In genomic region chr1:161047436-161048420, GRCh38 we compare ENCODE assay signal across 15 cellular contexts. TPM values are rescaled to one million over a fixed set of nuclear protein-coding genes. Genes with fewer than 3 reads are reported as not detected.
DNase-seq lines count a peak whose midpoint lies in the region; ATAC-seq, FAIRE-seq and TF ChIP-seq lines count a peak whose summit lies in the region.
"Had no signal": no experiment of that assay in that cellular context is flagged by ENCODE, and none has a peak within 500 bp of the region (broad histone marks: within the 10 kb centered on the region; RNA-seq: fewer than 3 reads in every experiment).

No MANE protein-coding gene starts in this region.

- CTCF ChIA-PET in GM12878 (lab: Yijun Ruan, JAX) = interaction anchor here (1.0 to 11.1 kb wide), 13 partner anchors 7 to 118 kb away, joined by 3 to 181 read pairs (median 7); partner anchors contain the start of genes ARHGAP30, F11R, KLHDC9 and PPOX

- no TSS peak for BruUV-seq in GM12878 (replicated peaks; lab: Mats Ljungman, UMichigan)

- H3K9ac ChIP-seq in KMS-11 (no peak overlapping the region), GM12878 (ENCODE audit: control insufficient read depth, insufficient read depth, low read length) (no peak overlapping the region), neural progenitor cell (no peak overlapping the region)

- H3K27ac Mint-ChIP-seq in neural progenitor cell = no peak overlapping the region

- H3K4me3 ChIP-seq in KMS-11 (IDR thresholded peaks at IDR 0.05; ENCODE audit: insufficient read depth, low read depth, low read length) (no peak overlapping the region), GM12878 (no peak overlapping the region), neural progenitor cell (no peak overlapping the region)

- in situ Hi-C loops in GM12878 (cut with MboI) = no loop called here

- TF ChIP-seq CTCF in KMS-11 (conservative IDR thresholded peaks at IDR 0.05; ENCODE audit: low read depth, low read length) = no peak
- no peak for TF ChIP-seq CTCF in GM12878 (IDR thresholded peaks at IDR 0.05 in 2 of 3, conservative IDR thresholded peaks at IDR 0.05 in 1 of 3; ENCODE audit: control insufficient read depth in 2 of 3, extremely low read depth in 1 of 3, insufficient read depth in 1 of 3, low read depth in 3 of 3, low read length in 3 of 3)
- TF ChIP-seq CTCF in neural progenitor cell (IDR thresholded peaks at IDR 0.05) = no peak

- peaks cover 11% of the 10 kb centered on the region for H3K4me1 Mint-ChIP-seq in neural progenitor cell

- RAD21 ChIA-PET in GM12878 (lab: Charles Lee; ENCODE audit: unreplicated experiment) = interaction anchor here (0.6 to 4.8 kb wide), 9 partner anchors 9 to 84 kb away, joined by 3 to 107 read pairs (median 4); partner anchors contain the start of genes ARHGAP30, DEDD, F11R and KLHDC9

- peaks cover 16% of the 10 kb centered on the region; the same call in 1 of the 2 replicates for H3K36me3 ChIP-seq in KMS-11 (ENCODE audit: insufficient read depth)
- peaks cover 20 to 22% of the 10 kb centered on the region in 2 experiments for H3K36me3 ChIP-seq in GM12878 (ENCODE audit: control insufficient read depth in 2 of 2, insufficient read depth in 2 of 2, low read length in 1 of 2)
- no peaks in the 10 kb centered on the region for H3K36me3 ChIP-seq in neural progenitor cell

- DNase-seq in D341Med (ENCODE audit: low spot score) = peak; percentile 15
- no peak for DNase-seq in GM12878 (ENCODE audit: low read depth, low spot score)
- DNase-seq in neural progenitor cell (ENCODE audit: low spot score) = no peak
- DNase-seq in amygdala (lab: John Stamatoyannopoulos, UW) = no peak
- DNase-seq in NCI-H128 (lab: John Stamatoyannopoulos, UW; ENCODE audit: unreplicated experiment) = no peak
- DNase-seq in SW 1271 (lab: John Stamatoyannopoulos, UW) = no peak
- DNase-seq: DMS153; NCI-H146; NCI-H82; stimulated activated CD4-positive, alpha-beta T cell treated with anti-CD3 and anti-CD28 coated beads, Interleukin-4, amount 100 ng/mL, for 24 hours had no signal

- TF ChIP-seq EP300 in GM12878 (IDR thresholded peaks at IDR 0.05; ENCODE audit: borderline replicate concordance in 1 of 2, control insufficient read depth in 1 of 2, low read depth in 2 of 2, low read length in 2 of 2) = no peak

- H3K27ac ChIP-seq in KMS-11 (peak overlapping the region; percentile 74), GM12878 (ENCODE audit: control insufficient read depth, insufficient read depth) (peak overlapping the region; percentile 100), neural progenitor cell (no peak overlapping the region)

- peaks cover 28% of the 10 kb centered on the region for H3K4me1 ChIP-seq in KMS-11 (ENCODE audit: low read depth, poor library complexity, severe bottlenecking)
- H3K4me1 ChIP-seq in GM12878 (ENCODE audit: control insufficient read depth, insufficient read depth, low read length) = peaks cover 15% of the 10 kb centered on the region
- H3K4me1 ChIP-seq in neural progenitor cell = peaks cover 12% of the 10 kb centered on the region

- intact Hi-C loops in GM12878 (cut with micrococcal nuclease; ENCODE audit: unreplicated experiment) = loop anchor here (5.0 kb wide), 1 partner anchor 70 kb away; the partner anchor contains the start of genes NIT1 and PFDN2

- 93% methylated on average over 18 of the region's 18 CpGs for whole genome bisulfite sequencing in GM12878 (ENCODE audit: insufficient coverage, insufficient replicate concordance, low lambda C conversion rate, missing lambda C conversion rate)

- TF ChIP-seq RAD21 in GM12878 (IDR thresholded peaks at IDR 0.05; ENCODE audit: insufficient read depth, low read depth, low read length) = no peak

- TF ChIP-seq POLR2A in GM12878 (IDR thresholded peaks at IDR 0.05; ENCODE audit: low read depth, low read length) = no peak

- H3K9me3 Mint-ChIP-seq in neural progenitor cell = peaks cover 35% of the 10 kb centered on the region

- H3K79me2 ChIP-seq in KMS-11 (ENCODE audit: insufficient read depth, low read depth) = peaks cover 25% of the 10 kb centered on the region
- peaks cover 21% of the 10 kb centered on the region for H3K79me2 ChIP-seq in GM12878 (ENCODE audit: control insufficient read depth, insufficient read depth, low read length)
- peaks cover 25% of the 10 kb centered on the region for H3K79me2 ChIP-seq in neural progenitor cell (ENCODE audit: low read depth)

- H2AFZ ChIP-seq in KMS-11 (ENCODE audit: low read depth) = no peak overlapping the region
- H2AFZ ChIP-seq in GM12878 (ENCODE audit: control insufficient read depth, low read depth, low read length) = no peak overlapping the region
- no peak overlapping the region for H2AFZ ChIP-seq in neural progenitor cell (replicated peaks)

- no peak overlapping the region; the same call in 1 of the 2 replicates for H3K4me2 ChIP-seq in KMS-11
- H3K4me2 ChIP-seq in GM12878 (ENCODE audit: control insufficient read depth, insufficient read depth) = peak overlapping the region; percentile 91
- H3K4me2 ChIP-seq in neural progenitor cell = no peak overlapping the region

- H3K4me3 Mint-ChIP-seq in neural progenitor cell = peak overlapping the region; percentile 96

- SMC1A ChIA-PET in GM12878 (lab: Charles Lee; ENCODE audit: uncharacterized antibody, unreplicated experiment) = interaction anchor here (0.8 to 7.5 kb wide), 12 partner anchors 8 to 154 kb away, joined by 3 to 134 read pairs (median 10); partner anchors contain the start of genes ARHGAP30, DEDD, F11R and KLHDC9

- H3F3A ChIP-seq in neural progenitor cell (ENCODE audit: low read depth) = peaks cover 14% of the 10 kb centered on the region

- H4K20me1 ChIP-seq in KMS-11 (ENCODE audit: insufficient read depth) (no peaks in the 10 kb centered on the region), GM12878 (ENCODE audit: control insufficient read depth, insufficient read depth) (no peaks in the 10 kb centered on the region), neural progenitor cell (ENCODE audit: low read depth) (peaks cover 11% of the 10 kb centered on the region)

- ATAC-seq in GM12878 = no peak
- no peak for ATAC-seq in HG03432 (IDR thresholded peaks at IDR 0.05; ENCODE audit: unreplicated experiment)
- ATAC-seq: SK-N-SH treated with all-trans-retinoic acid at 6 μM for 48 hours had no signal

- FAIRE-seq in GM12878 (lab: Jason Lieb, UNC) = no peak

- POLR2A ChIA-PET in GM12878 (lab: Charles Lee) = interaction anchor here (0.5 to 5.2 kb wide), 11 partner anchors 10 to 85 kb away, joined by 3 to 139 read pairs (median 14); partner anchors contain the start of genes ARHGAP30, DEDD, F11R and KLHDC9

- H3K36me3 Mint-ChIP-seq in neural progenitor cell = peaks cover 10% of the 10 kb centered on the region

- H3K27me3 ChIP-seq in KMS-11 (ENCODE audit: insufficient read depth, low read depth) (no peaks in the 10 kb centered on the region), GM12878 (replicated peaks in 1 of 2; ENCODE audit: control insufficient read depth in 2 of 2, insufficient read depth in 2 of 2, low read length in 1 of 2) (no peaks in the 10 kb centered on the region), neural progenitor cell (peaks cover 9% of the 10 kb centered on the region)

- peaks cover 6% of the 10 kb centered on the region for H3K27me3 Mint-ChIP-seq in neural progenitor cell (ENCODE audit: insufficient read depth, low read depth)

- H3K9me3 ChIP-seq in GM12878 (replicated peaks; ENCODE audit: control insufficient read depth, insufficient read depth, low read length) = no peaks in the 10 kb centered on the region
- no peaks in the 10 kb centered on the region for H3K9me3 ChIP-seq in neural progenitor cell (ENCODE audit: low read depth)

RNA-seq across cellular contexts. Expression of gene USF1, which starts 2.0 kb away (rescaled TPM):
- total RNA-seq in GM12878 (2013; cell fraction: nucleolus; rRNA removed) = 32.1 and 38.7 TPM in 2 replicates
- total RNA-seq in GM12878 (2014; rRNA removed) (90.2 and 92.1 TPM in 2 replicates), GM12878 (2014; rRNA removed; fragmentation: Illumina TruSeq; extraction: Trizol) (61.4 and 65.1 TPM in 2 replicates), GM12878 (2021) (60.3 and 65.8 TPM in 2 replicates), neural progenitor cell (ENCODE audit: low replicate concordance) (74.4 and 103 TPM in 2 replicates)
- 54.0 TPM for polyA plus RNA-seq in GM12878 (2011; ENCODE audit: low read depth)
- polyA plus RNA-seq in GM12878 (2011; rRNA removed) (33.8 and 46.0 TPM in 2 replicates), GM12878 (2014; fragmentation: Illumina TruSeq; extraction: Trizol) (50.5 and 60.9 TPM in 2 replicates), GM12878 (2014; fragmentation: Nextera tagmentation; extraction: Ambion mirVana) (10 to 100 TPM in 1 of 2 experiments, 1 to 10 TPM in 1; 9.4 to 26.3 TPM), GM12878 (2014; rRNA removed) (72.6 and 72.8 TPM in 2 replicates), GM12878 (2016; fragmentation: Nextera tagmentation; extraction: Ambion mirVana) (10 to 100 TPM; 11.5 to 23.1 TPM)
- 55.7 and 71.7 TPM in 2 replicates for polyA plus RNA-seq in GM12878 (2011; cell fraction: cytosol; rRNA removed)
- polyA plus RNA-seq in GM12878 (2011; cell fraction: nucleus; rRNA removed) = 153 and 160 TPM in 2 replicates
- 42.5 and 67.5 TPM in 2 replicates for polyA plus RNA-seq in GM12878 (2012)
- polyA minus RNA-seq in GM12878 (2011; rRNA and poly(A)+ RNA removed) = 149 and 171 TPM in 2 replicates
- polyA minus RNA-seq in GM12878 (2011; cell fraction: cytosol; rRNA and poly(A)+ RNA removed) = 31.5 and 32.7 TPM in 2 replicates
- polyA minus RNA-seq in GM12878 (2011; cell fraction: nucleus; rRNA and poly(A)+ RNA removed) = 24.2 and 34.1 TPM in 2 replicates

RNA-seq across cellular contexts. Expression of gene TSTD1, which starts 9.0 kb away (rescaled TPM):
- 26.3 and 40.4 TPM in 2 replicates for total RNA-seq in GM12878 (2013; cell fraction: nucleolus; rRNA removed)
- total RNA-seq in GM12878 (2014; rRNA removed) = 72.2 and 72.7 TPM in 2 replicates
- 37.6 and 38.4 TPM in 2 replicates for total RNA-seq in GM12878 (2014; rRNA removed; fragmentation: Illumina TruSeq; extraction: Trizol)
- total RNA-seq in GM12878 (2021) = 43.2 and 49.0 TPM in 2 replicates
- polyA plus RNA-seq in GM12878 (2011; ENCODE audit: low read depth) = 21.8 TPM
- polyA plus RNA-seq in GM12878 (2011; rRNA removed) = 65.8 and 82.6 TPM in 2 replicates
- polyA plus RNA-seq in GM12878 (2011; cell fraction: cytosol; rRNA removed) = 125 and 132 TPM in 2 replicates
- 76.3 and 99.1 TPM in 2 replicates for polyA plus RNA-seq in GM12878 (2011; cell fraction: nucleus; rRNA removed)
- polyA plus RNA-seq in GM12878 (2012) = 64.2 and 75.4 TPM in 2 replicates
- polyA plus RNA-seq in GM12878 (2014; fragmentation: Illumina TruSeq; extraction: Trizol) = 14.5 and 33.3 TPM in 2 replicates
- polyA plus RNA-seq in GM12878 (2014; fragmentation: Nextera tagmentation; extraction: Ambion mirVana) = 100 to 1,000 TPM; 102 to 145 TPM
- 96.1 and 99.1 TPM in 2 replicates for polyA plus RNA-seq in GM12878 (2014; rRNA removed)
- polyA plus RNA-seq in GM12878 (2016; fragmentation: Nextera tagmentation; extraction: Ambion mirVana) = 100 to 1,000 TPM; 100 to 118 TPM
- 6.6 and 20.1 TPM in 2 replicates for polyA minus RNA-seq in GM12878 (2011; rRNA and poly(A)+ RNA removed)
- 6.7 and 9.0 TPM in 2 replicates for polyA minus RNA-seq in GM12878 (2011; cell fraction: cytosol; rRNA and poly(A)+ RNA removed)
- 13.1 and 18.8 TPM in 2 replicates for polyA minus RNA-seq in GM12878 (2011; cell fraction: nucleus; rRNA and poly(A)+ RNA removed)
- 29.9 and 59.9 TPM in 2 replicates for total RNA-seq in neural progenitor cell (ENCODE audit: low replicate concordance)

RNA-seq across cellular contexts. Expression of gene ARHGAP30, which starts 22.0 kb away (rescaled TPM):
- total RNA-seq in GM12878 (2013; cell fraction: nucleolus; rRNA removed) = 49.9 and 52.0 TPM in 2 replicates
- total RNA-seq in GM12878 (2014; rRNA removed) (64.8 and 72.0 TPM in 2 replicates), GM12878 (2014; rRNA removed; fragmentation: Illumina TruSeq; extraction: Trizol) (78.5 and 78.9 TPM in 2 replicates), GM12878 (2021) (136 and 143 TPM in 2 replicates), neural progenitor cell (ENCODE audit: low replicate concordance) (0.06 TPM in 1 of 2 replicates, not detected in the other)
- 51.5 TPM for polyA plus RNA-seq in GM12878 (2011; ENCODE audit: low read depth)
- polyA plus RNA-seq in GM12878 (2011; rRNA removed) (68.3 and 90.2 TPM in 2 replicates), GM12878 (2014; fragmentation: Illumina TruSeq; extraction: Trizol) (74.3 and 94.1 TPM in 2 replicates), GM12878 (2014; fragmentation: Nextera tagmentation; extraction: Ambion mirVana) (10 to 100 TPM; 12.9 to 20.9 TPM), GM12878 (2014; rRNA removed) (81.9 and 86.9 TPM in 2 replicates), GM12878 (2016; fragmentation: Nextera tagmentation; extraction: Ambion mirVana) (10 to 100 TPM; 64.1 to 74.0 TPM)
- 120 and 128 TPM in 2 replicates for polyA plus RNA-seq in GM12878 (2011; cell fraction: cytosol; rRNA removed)
- 83.8 and 88.7 TPM in 2 replicates for polyA plus RNA-seq in GM12878 (2011; cell fraction: nucleus; rRNA removed)
- polyA plus RNA-seq in GM12878 (2012) = 86.4 and 90.3 TPM in 2 replicates
- 65.2 and 132 TPM in 2 replicates for polyA minus RNA-seq in GM12878 (2011; rRNA and poly(A)+ RNA removed)
- 46.4 and 49.8 TPM in 2 replicates for polyA minus RNA-seq in GM12878 (2011; cell fraction: cytosol; rRNA and poly(A)+ RNA removed)
- polyA minus RNA-seq in GM12878 (2011; cell fraction: nucleus; rRNA and poly(A)+ RNA removed) = 23.0 and 35.9 TPM in 2 replicates
- total RNA-seq: pulmonary artery endothelial cell had no signal

RNA-seq across cellular contexts. Expression of gene F11R, which starts 26.8 kb away (rescaled TPM):
- total RNA-seq in GM12878 (2013; cell fraction: nucleolus; rRNA removed) = 90.7 and 115 TPM in 2 replicates
- total RNA-seq in GM12878 (2014; rRNA removed) (23.7 and 33.2 TPM in 2 replicates), GM12878 (2014; rRNA removed; fragmentation: Illumina TruSeq; extraction: Trizol) (29.5 and 31.9 TPM in 2 replicates), GM12878 (2021) (29.8 and 33.2 TPM in 2 replicates), neural progenitor cell (ENCODE audit: low replicate concordance) (60.0 and 69.3 TPM in 2 replicates)
- 18.2 TPM for polyA plus RNA-seq in GM12878 (2011; ENCODE audit: low read depth)
- polyA plus RNA-seq in GM12878 (2011; rRNA removed) (51.8 and 80.9 TPM in 2 replicates), GM12878 (2014; fragmentation: Illumina TruSeq; extraction: Trizol) (54.5 and 71.7 TPM in 2 replicates), GM12878 (2014; fragmentation: Nextera tagmentation; extraction: Ambion mirVana) (10 to 100 TPM; 15.3 TPM), GM12878 (2014; rRNA removed) (21.0 and 23.4 TPM in 2 replicates), GM12878 (2016; fragmentation: Nextera tagmentation; extraction: Ambion mirVana) (10 to 100 TPM; 21.3 to 24.9 TPM)
- 63.3 and 86.3 TPM in 2 replicates for polyA plus RNA-seq in GM12878 (2011; cell fraction: cytosol; rRNA removed)
- polyA plus RNA-seq in GM12878 (2011; cell fraction: nucleus; rRNA removed) = 29.5 and 52.8 TPM in 2 replicates
- 27.6 and 42.8 TPM in 2 replicates for polyA plus RNA-seq in GM12878 (2012)
- polyA minus RNA-seq in GM12878 (2011; rRNA and poly(A)+ RNA removed) = 82.5 and 112 TPM in 2 replicates
- 13.3 and 16.4 TPM in 2 replicates for polyA minus RNA-seq in GM12878 (2011; cell fraction: cytosol; rRNA and poly(A)+ RNA removed)
- 10.6 and 12.9 TPM in 2 replicates for polyA minus RNA-seq in GM12878 (2011; cell fraction: nucleus; rRNA and poly(A)+ RNA removed)

RNA-seq across cellular contexts. Expression of gene NECTIN4, which starts 41.6 kb away (rescaled TPM):
- total RNA-seq in GM12878 (2013; cell fraction: nucleolus; rRNA removed) = not detected in 2 replicates
- total RNA-seq in GM12878 (2014; rRNA removed) = 2.5 and 2.8 TPM in 2 replicates
- 3.1 and 3.3 TPM in 2 replicates for total RNA-seq in GM12878 (2014; rRNA removed; fragmentation: Illumina TruSeq; extraction: Trizol)
- total RNA-seq in GM12878 (2021) = 4.0 and 5.6 TPM in 2 replicates
- 3.0 TPM for polyA plus RNA-seq in GM12878 (2011; ENCODE audit: low read depth)
- polyA plus RNA-seq in GM12878 (2011; rRNA removed) = 7.5 and 8.7 TPM in 2 replicates
- polyA plus RNA-seq in GM12878 (2011; cell fraction: cytosol; rRNA removed) = 6.4 and 9.5 TPM in 2 replicates
- 5.1 and 6.9 TPM in 2 replicates for polyA plus RNA-seq in GM12878 (2011; cell fraction: nucleus; rRNA removed)
- polyA plus RNA-seq in GM12878 (2012) = 2.3 and 3.2 TPM in 2 replicates
- 2.6 and 4.5 TPM in 2 replicates for polyA plus RNA-seq in GM12878 (2014; fragmentation: Illumina TruSeq; extraction: Trizol)
- polyA plus RNA-seq in GM12878 (2014; fragmentation: Nextera tagmentation; extraction: Ambion mirVana) = 1 to 10 TPM; 3.2 to 3.5 TPM
- 3.4 TPM in 2 replicates for polyA plus RNA-seq in GM12878 (2014; rRNA removed)
- 1 to 10 TPM; 6.9 to 8.3 TPM for polyA plus RNA-seq in GM12878 (2016; fragmentation: Nextera tagmentation; extraction: Ambion mirVana)
- polyA minus RNA-seq in GM12878 (2011; rRNA and poly(A)+ RNA removed) = 14.3 and 18.7 TPM in 2 replicates
- polyA minus RNA-seq in GM12878 (2011; cell fraction: cytosol; rRNA and poly(A)+ RNA removed) = 2.3 and 4.4 TPM in 2 replicates
- 2.3 and 5.5 TPM in 2 replicates for polyA minus RNA-seq in GM12878 (2011; cell fraction: nucleus; rRNA and poly(A)+ RNA removed)
- 0.06 TPM in 1 of 2 replicates, not detected in the other for total RNA-seq in neural progenitor cell (ENCODE audit: low replicate concordance)
- polyA plus RNA-seq: aorta had no signal

Comparison
In these comparisons a context has a peak if more than half of its experiments do, and no peak if none do; other contexts are left out.
1. RNA of gene ARHGAP30, which starts 22.0 kb away (total RNA-seq): 49.9 to 143 TPM in GM12878; 0.06 TPM in neural progenitor cell; every median in the first group is over 10 times any median in the second.